In the genomic region with DNA sequence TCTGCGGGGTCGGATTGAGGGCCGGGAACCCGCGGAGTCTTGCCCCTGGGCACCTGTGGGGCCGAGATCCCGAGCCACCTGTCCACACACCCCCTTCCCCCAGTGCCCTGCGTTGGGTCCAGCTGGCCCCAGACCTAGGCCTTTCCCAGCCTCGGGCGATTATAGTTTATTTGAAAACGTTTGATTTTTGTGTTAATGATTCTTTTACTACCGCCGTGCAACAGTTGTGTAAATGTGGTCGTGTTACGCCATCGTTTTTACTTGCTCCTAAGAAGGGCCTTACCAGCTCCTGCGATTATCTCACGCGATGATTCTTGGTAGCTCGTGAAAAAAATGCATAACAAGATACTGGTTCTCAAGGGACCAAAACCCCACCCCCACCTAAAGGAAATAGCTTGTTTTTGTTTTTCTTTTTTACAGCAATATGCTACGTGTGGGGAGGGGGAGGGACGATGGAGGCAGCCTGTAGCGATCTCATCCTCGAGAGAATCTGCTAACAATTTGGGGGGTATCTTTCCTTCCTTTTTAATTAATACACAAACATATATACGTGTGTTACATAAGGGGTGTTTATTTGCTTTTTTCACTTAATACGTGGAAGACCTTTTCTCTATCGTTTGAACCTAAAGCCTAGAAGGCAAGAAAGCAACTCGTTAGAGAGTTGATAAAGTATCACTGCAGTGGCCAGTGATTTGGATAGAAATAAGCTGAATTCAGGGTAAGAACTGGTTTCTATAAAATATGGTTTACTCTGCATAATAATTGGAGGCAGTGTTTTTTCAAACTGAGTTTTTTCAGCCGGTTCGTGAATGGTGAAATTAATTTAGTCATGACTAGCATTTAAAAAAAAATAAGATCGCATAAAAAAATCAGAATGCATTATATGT, we compare ENCODE assay signal across 8 cellular contexts. TPM values are rescaled to one million over a fixed set of nuclear protein-coding genes. Genes with fewer than 3 reads are reported as not detected.
DNase-seq lines count a peak whose midpoint lies in the region; ATAC-seq, FAIRE-seq and TF ChIP-seq lines count a peak whose summit lies in the region.

No MANE protein-coding gene starts in this region.

- intact Hi-C loops in left ventricle myocardium inferior (cut with micrococcal nuclease), result no loop called here

- peak; percentile 43 to 52 for ATAC-seq in activated naive CD4-positive, alpha-beta T cell treated with anti-CD3 and anti-CD28 coated beads, Interleukin-2, amount 50 U/mL, for 72 hours

- no peaks in the 10 kb centered on the region for H3K9me3 Mint-ChIP-seq in activated naive CD4-positive, alpha-beta T cell treated with anti-CD3 and anti-CD28 coated beads, Interleukin-2, amount 50 U/mL, for 72 hours

- H3K27ac ChIP-seq in left ventricle myocardium inferior (replicated peaks), result peak overlapping the region; percentile 74

- H3K9me3 ChIP-seq in MG63, result no peaks in the 10 kb centered on the region
- H3K9me3 ChIP-seq in left ventricle myocardium inferior (replicated peaks), result no peaks in the 10 kb centered on the region

- H3K27me3 ChIP-seq in MG63 (no peaks in the 10 kb centered on the region), left ventricle myocardium inferior (ENCODE audit: low read depth) (peaks cover 100% of the 10 kb centered on the region)

- peak overlapping the region; percentile 80 to 95 for H3K27ac Mint-ChIP-seq in activated naive CD4-positive, alpha-beta T cell treated with anti-CD3 and anti-CD28 coated beads, Interleukin-2, amount 50 U/mL, for 72 hours

- TF ChIP-seq POLR2A in H54 (IDR thresholded peaks at IDR 0.05; ENCODE audit: low read depth, low read length), result no peak

- H3K36me3 ChIP-seq in MG63 (no peaks in the 10 kb centered on the region), left ventricle myocardium inferior (no peaks in the 10 kb centered on the region)

- peaks cover 23% of the 10 kb centered on the region for H3K4me1 ChIP-seq in left ventricle myocardium inferior

- peaks cover 0 to 18% of the 10 kb centered on the region in 2 donors for H3K36me3 Mint-ChIP-seq in activated naive CD4-positive, alpha-beta T cell treated with anti-CD3 and anti-CD28 coated beads, Interleukin-2, amount 50 U/mL, for 72 hours

- DNase-seq in activated CD8-positive, alpha-beta memory T cell treated with anti-CD3 and anti-CD28 coated beads for 24 hours, result peak; percentile 61
- no peak for DNase-seq in activated CD8-positive, alpha-beta memory T cell treated with anti-CD3 and anti-CD28 coated beads, Interleukin-2, amount 50 U/mL, for 48 hours
- DNase-seq in H54 (ENCODE audit: insufficient read length, low spot score) (peak; percentile 60), MG63 (no peak), left ventricle myocardium inferior (no peak), renal cortical epithelial cell (ENCODE audit: low read depth) (peak; percentile 38), GDM1 (lab: John Stamatoyannopoulos, UW) (no peak)
- DNase-seq in activated naive CD4-positive, alpha-beta T cell treated with anti-CD3 and anti-CD28 coated beads, Interleukin-2, amount 50 U/mL, for 72 hours (ENCODE audit: low spot score in 2 of 2), result no peak

- peak overlapping the region; percentile 79 for H3K4me3 ChIP-seq in MG63
- H3K4me3 ChIP-seq in left ventricle myocardium inferior, result peak overlapping the region; percentile 77

- peak; percentile 87 for FAIRE-seq in H54 (lab: Jason Lieb, UNC)

- TF ChIP-seq CTCF in left ventricle myocardium inferior (IDR thresholded peaks at IDR 0.05; ENCODE audit: borderline replicate concordance), result no peak

RNA-seq across cellular contexts. Expression of a gene that starts 1.1 kb away (rescaled TPM):
- total RNA-seq in MG63 (2014; rRNA removed; shearing (Covaris generic); ENCODE audit: low replicate concordance), result 4.1 and 9.6 TPM in 2 replicates
- 10 to 100 TPM in 1 of 2 donors, 1 to 10 TPM in 1; 5.6 to 18.1 TPM for total RNA-seq in activated naive CD4-positive, alpha-beta T cell treated with anti-CD3 and anti-CD28 coated beads, Interleukin-2, amount 50 U/mL, for 72 hours
- total RNA-seq in left ventricle myocardium inferior, result 8.3 TPM
- total RNA-seq in renal cortical epithelial cell, result 10.1 and 21.7 TPM in 2 replicates

Comparison
In these comparisons a context has a peak if more than half of its experiments do, and no peak if none do; other contexts are left out.
1. DNase-seq: peak in activated CD8-positive, alpha-beta memory T cell treated with anti-CD3 and anti-CD28 coated beads for 24 hours (single experiment), H54 (single experiment) and renal cortical epithelial cell (single experiment); none in activated CD8-positive, alpha-beta memory T cell treated with anti-CD3 and anti-CD28 coated beads, Interleukin-2, amount 50 U/mL, for 48 hours (single experiment), MG63 (single experiment), activated naive CD4-positive, alpha-beta T cell treated with anti-CD3 and anti-CD28 coated beads, Interleukin-2, amount 50 U/mL, for 72 hours (0 of 2), left ventricle myocardium inferior (single experiment) and GDM1 (single experiment).